ENCODE assay signal across 12 cellular contexts in genomic region chr11:72820439-72821139, GRCh38. TPM values are rescaled to one million over a fixed set of nuclear protein-coding genes. Genes with fewer than 3 reads are reported as not detected.
DNase-seq lines count a peak whose midpoint lies in the region; ATAC-seq and TF ChIP-seq lines count a peak whose summit lies in the region.
"Had no signal": no experiment of that assay in that cellular context is flagged by ENCODE, and none has a peak within 500 bp of the region (broad histone marks: within the 10 kb centered on the region; RNA-seq: fewer than 3 reads in every experiment).

No MANE protein-coding gene starts in this region.

- H3K4me1 Mint-ChIP-seq in CD4-positive, alpha-beta T cell (ENCODE audit: low read depth), result peaks cover 32% of the 10 kb centered on the region
- H3K4me1 Mint-ChIP-seq in chondrocyte (ENCODE audit: low read depth), result peaks cover 17% of the 10 kb centered on the region
- H3K4me1 Mint-ChIP-seq in nephron, result peaks cover 5% of the 10 kb centered on the region

- no peak for TF ChIP-seq CTCF in CD4-positive, alpha-beta T cell (IDR thresholded peaks at IDR 0.05)
- TF ChIP-seq CTCF in chondrocyte (IDR thresholded peaks at IDR 0.05) (no peak), nephron (IDR thresholded peaks at IDR 0.05; ENCODE audit: unreplicated experiment in 3 of 3) (no peak)

- H3K4me3 ChIP-seq in H7 (ENCODE audit: insufficient read depth, low read depth, low read length), result no peak overlapping the region

- H3K36me3 Mint-ChIP-seq in CD4-positive, alpha-beta T cell (ENCODE audit: low read depth), result peaks cover 74% of the 10 kb centered on the region
- H3K36me3 Mint-ChIP-seq in chondrocyte (ENCODE audit: low read depth), result peaks cover 9% of the 10 kb centered on the region
- peaks cover 12% of the 10 kb centered on the region for H3K36me3 Mint-ChIP-seq in nephron (ENCODE audit: low read depth)

- intact Hi-C loops in CD4-positive, alpha-beta T cell (cut with DNase I, micrococcal nuclease), result no loop called here

- CTCF ChIA-PET in CD4-positive, alpha-beta T cell (lab: Charles Lee), result no interaction called here

- no peak for DNase-seq in CD4-positive, alpha-beta T cell
- DNase-seq in H7 (peak; percentile 33), chondrocyte (ENCODE audit: low spot score) (no peak), NCI-H446 treated with DMSO at 0.1 percent for 48 hours (lab: John Stamatoyannopoulos, UW) (no peak), NCI-H187 (lab: John Stamatoyannopoulos, UW) (no peak)
- DNase-seq: activated gamma-delta T cell treated with Interleukin-2 at 50 U/mL for 16 hours, NCI-H1092 treated with DMSO at 0.1 percent for 48 hours, NCI-H446, PC-3 had no signal

- no peaks in the 10 kb centered on the region for H3K9me3 ChIP-seq in CD4-positive, alpha-beta T cell (ENCODE audit: control insufficient read depth, low read length)

- H3K27ac Mint-ChIP-seq in CD4-positive, alpha-beta T cell, result peak overlapping the region; percentile 24
- H3K27ac Mint-ChIP-seq in chondrocyte (ENCODE audit: unreplicated experiment) (no peak overlapping the region), nephron (no peak overlapping the region)

- POLR2A ChIA-PET in CD4-positive, alpha-beta T cell (lab: Charles Lee), result no interaction called here

- H3K4me3 Mint-ChIP-seq in CD4-positive, alpha-beta T cell, result no peak overlapping the region
- H3K4me3 Mint-ChIP-seq in chondrocyte (ENCODE audit: unreplicated experiment) (peak overlapping the region; percentile 41), nephron (peak overlapping the region; percentile 76 to 79 (median 77))

- no peaks in the 10 kb centered on the region for H3K9me3 Mint-ChIP-seq in CD4-positive, alpha-beta T cell
- H3K9me3 Mint-ChIP-seq in chondrocyte (ENCODE audit: low read depth) (no peaks in the 10 kb centered on the region), nephron (no peaks in the 10 kb centered on the region)

- H3K36me3 ChIP-seq in H7 (replicated peaks; ENCODE audit: control insufficient read depth, insufficient read depth, low read length), result no peaks in the 10 kb centered on the region; the same call in 1 of the 2 replicates

- H3K27me3 Mint-ChIP-seq in CD4-positive, alpha-beta T cell, result no peaks in the 10 kb centered on the region
- no peaks in the 10 kb centered on the region for H3K27me3 Mint-ChIP-seq in chondrocyte (ENCODE audit: low read depth)
- no peaks in the 10 kb centered on the region for H3K27me3 Mint-ChIP-seq in nephron (ENCODE audit: low read depth)

- H3K27me3 ChIP-seq in CD4-positive, alpha-beta T cell (ENCODE audit: control insufficient read depth, insufficient read depth, low read length), result no peaks in the 10 kb centered on the region
- H3K27me3 ChIP-seq in H7 (ENCODE audit: control insufficient read depth, insufficient read depth, low read length), result peaks cover 15% of the 10 kb centered on the region

- no peak for ATAC-seq in CD4-positive, alpha-beta T cell (ENCODE audit: poor library complexity)
- ATAC-seq in HG02763 (IDR thresholded peaks at IDR 0.05; ENCODE audit: unreplicated experiment) (no peak), GM19023 (IDR thresholded peaks at IDR 0.05; ENCODE audit: unreplicated experiment) (no peak)
- ATAC-seq: PC-3 had no signal

- no peak overlapping the region for H3K27ac ChIP-seq in CD4-positive, alpha-beta T cell (ENCODE audit: low read depth, low read length)

RNA-seq across cellular contexts. Expression of gene ATG16L2, which starts 6.4 kb away (rescaled TPM):
- total RNA-seq in CD4-positive, alpha-beta T cell, result 10 to 100 TPM; 58.3 to 61.6 TPM
- 6.2 and 16.0 TPM in 2 replicates for total RNA-seq in H7 (2014; rRNA removed; shearing (Covaris generic))
- total RNA-seq in chondrocyte, result 7.9 to 14.8 TPM (median 9.9 TPM) in 3 replicates

RNA-seq across cellular contexts. Expression of gene STARD10, which starts 26.7 kb away (rescaled TPM):
- total RNA-seq in CD4-positive, alpha-beta T cell, result 10 to 100 TPM; 10.5 to 12.9 TPM
- 19.3 and 26.8 TPM in 2 replicates for total RNA-seq in H7 (2014; rRNA removed; shearing (Covaris generic))
- total RNA-seq in chondrocyte, result 58.8 to 81.0 TPM (median 79.4 TPM) in 3 replicates
